In the genomic region with DNA sequence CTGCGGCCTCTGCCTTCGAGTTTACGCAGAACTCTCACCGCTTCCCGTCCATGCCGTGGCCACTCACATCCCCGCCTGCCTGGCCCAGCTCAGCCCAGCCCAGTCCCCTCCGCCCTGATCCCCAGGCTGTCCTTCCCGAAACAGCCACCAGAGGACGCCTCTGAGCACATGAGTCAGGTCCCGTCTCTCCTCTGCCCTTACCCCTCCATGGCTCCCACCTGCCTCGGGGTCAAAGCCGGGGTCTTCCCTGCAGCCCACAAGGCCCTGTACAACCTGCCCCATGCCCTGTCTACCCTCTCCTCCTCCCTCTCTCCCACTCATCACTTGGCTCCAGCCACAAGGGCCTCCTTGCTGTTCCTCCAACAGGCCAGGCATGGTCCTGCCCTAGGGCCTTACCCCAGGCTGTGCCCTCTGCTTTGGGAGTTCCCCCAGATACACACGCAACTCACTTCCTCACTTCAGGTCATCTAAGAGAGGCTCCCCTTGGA, we compare ENCODE assay signal across 1 cellular context.
A peak's percentile ranks its signal among the peaks of the same experiment; 100 is the strongest.
TF ChIP-seq lines count a peak whose summit lies in the region.

No MANE protein-coding gene starts in this region.

TF ChIP-seq in K562, 482 proteins besides CTCF, POLR2A, EP300 and RAD21 (continued from another document):
- TF ChIP-seq, protein P1, sequence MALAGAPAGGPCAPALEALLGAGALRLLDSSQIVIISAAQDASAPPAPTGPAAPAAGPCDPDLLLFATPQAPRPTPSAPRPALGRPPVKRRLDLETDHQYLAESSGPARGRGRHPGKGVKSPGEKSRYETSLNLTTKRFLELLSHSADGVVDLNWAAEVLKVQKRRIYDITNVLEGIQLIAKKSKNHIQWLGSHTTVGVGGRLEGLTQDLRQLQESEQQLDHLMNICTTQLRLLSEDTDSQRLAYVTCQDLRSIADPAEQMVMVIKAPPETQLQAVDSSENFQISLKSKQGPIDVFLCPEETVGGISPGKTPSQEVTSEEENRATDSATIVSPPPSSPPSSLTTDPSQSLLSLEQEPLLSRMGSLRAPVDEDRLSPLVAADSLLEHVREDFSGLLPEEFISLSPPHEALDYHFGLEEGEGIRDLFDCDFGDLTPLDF (CRISPR knock-in tag; IDR thresholded peaks at IDR 0.05): no peak
- TF ChIP-seq, protein P2, sequence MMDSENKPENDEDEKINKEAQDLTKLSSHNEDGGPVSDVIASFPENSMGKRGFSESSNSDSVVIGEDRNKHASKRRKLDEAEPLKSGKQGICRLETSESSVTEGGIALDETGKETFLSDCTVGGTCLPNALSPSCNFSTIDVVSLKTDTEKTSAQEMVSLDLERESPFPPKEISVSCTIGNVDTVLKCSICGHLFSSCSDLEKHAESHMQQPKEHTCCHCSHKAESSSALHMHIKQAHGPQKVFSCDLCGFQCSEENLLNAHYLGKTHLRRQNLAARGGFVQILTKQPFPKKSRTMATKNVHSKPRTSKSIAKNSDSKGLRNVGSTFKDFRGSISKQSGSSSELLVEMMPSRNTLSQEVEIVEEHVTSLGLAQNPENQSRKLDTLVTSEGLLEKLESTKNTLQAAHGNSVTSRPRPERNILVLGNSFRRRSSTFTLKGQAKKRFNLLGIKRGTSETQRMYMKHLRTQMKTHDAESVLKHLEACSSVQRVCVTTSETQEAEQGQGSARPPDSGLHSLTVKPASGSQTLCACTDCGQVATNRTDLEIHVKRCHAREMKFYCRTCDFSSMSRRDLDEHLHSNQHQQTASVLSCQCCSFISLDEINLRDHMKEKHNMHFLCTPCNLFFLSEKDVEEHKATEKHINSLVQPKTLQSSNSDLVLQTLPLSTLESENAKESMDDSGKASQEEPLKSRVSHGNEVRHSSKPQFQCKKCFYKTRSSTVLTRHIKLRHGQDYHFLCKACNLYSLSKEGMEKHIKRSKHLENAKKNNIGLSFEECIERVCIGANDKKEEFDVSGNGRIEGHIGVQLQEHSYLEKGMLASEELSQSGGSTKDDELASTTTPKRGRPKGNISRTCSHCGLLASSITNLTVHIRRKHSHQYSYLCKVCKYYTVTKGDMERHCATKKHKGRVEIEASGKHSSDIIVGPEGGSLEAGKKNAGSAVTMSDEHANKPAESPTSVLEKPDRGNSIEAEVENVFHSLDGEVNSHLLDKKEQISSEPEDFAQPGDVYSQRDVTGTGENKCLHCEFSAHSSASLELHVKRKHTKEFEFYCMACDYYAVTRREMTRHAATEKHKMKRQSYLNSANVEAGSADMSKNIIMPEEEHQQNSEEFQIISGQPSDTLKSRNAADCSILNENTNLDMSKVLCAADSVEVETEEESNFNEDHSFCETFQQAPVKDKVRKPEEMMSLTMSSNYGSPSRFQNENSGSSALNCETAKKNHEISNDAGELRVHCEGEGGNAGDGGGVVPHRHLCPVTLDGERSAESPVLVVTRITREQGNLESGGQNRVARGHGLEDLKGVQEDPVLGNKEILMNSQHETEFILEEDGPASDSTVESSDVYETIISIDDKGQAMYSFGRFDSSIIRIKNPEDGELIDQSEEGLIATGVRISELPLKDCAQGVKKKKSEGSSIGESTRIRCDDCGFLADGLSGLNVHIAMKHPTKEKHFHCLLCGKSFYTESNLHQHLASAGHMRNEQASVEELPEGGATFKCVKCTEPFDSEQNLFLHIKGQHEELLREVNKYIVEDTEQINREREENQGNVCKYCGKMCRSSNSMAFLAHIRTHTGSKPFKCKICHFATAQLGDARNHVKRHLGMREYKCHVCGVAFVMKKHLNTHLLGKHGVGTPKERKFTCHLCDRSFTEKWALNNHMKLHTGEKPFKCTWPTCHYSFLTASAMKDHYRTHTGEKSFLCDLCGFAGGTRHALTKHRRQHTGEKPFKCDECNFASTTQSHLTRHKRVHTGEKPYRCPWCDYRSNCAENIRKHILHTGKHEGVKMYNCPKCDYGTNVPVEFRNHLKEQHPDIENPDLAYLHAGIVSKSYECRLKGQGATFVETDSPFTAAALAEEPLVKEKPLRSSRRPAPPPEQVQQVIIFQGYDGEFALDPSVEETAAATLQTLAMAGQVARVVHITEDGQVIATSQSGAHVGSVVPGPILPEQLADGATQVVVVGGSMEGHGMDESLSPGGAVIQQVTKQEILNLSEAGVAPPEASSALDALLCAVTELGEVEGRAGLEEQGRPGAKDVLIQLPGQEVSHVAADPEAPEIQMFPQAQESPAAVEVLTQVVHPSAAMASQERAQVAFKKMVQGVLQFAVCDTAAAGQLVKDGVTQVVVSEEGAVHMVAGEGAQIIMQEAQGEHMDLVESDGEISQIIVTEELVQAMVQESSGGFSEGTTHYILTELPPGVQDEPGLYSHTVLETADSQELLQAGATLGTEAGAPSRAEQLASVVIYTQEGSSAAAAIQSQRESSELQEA (IDR thresholded peaks at IDR 0.05; ENCODE audit: low read depth): peak; percentile 71
- TF ChIP-seq ZKSCAN1 (IDR thresholded peaks at IDR 0.05; ENCODE audit: low read depth, low read length) (peak; percentile 66; the same call in 1 of the 2 replicates), MTA3 (IDR thresholded peaks at IDR 0.05; ENCODE audit: borderline replicate concordance) (peak; percentile 51; the same call in 1 of the 2 replicates), ATF1 (CRISPR knock-in tag; IDR thresholded peaks at IDR 0.05) (no peak), ATF1 (tag; IDR thresholded peaks at IDR 0.05) (0 out of 2 replicates have a peak, but pooled peaks have one; percentile 15)
